1 cellular context compared by ENCODE assay signal in the genomic region with DNA sequence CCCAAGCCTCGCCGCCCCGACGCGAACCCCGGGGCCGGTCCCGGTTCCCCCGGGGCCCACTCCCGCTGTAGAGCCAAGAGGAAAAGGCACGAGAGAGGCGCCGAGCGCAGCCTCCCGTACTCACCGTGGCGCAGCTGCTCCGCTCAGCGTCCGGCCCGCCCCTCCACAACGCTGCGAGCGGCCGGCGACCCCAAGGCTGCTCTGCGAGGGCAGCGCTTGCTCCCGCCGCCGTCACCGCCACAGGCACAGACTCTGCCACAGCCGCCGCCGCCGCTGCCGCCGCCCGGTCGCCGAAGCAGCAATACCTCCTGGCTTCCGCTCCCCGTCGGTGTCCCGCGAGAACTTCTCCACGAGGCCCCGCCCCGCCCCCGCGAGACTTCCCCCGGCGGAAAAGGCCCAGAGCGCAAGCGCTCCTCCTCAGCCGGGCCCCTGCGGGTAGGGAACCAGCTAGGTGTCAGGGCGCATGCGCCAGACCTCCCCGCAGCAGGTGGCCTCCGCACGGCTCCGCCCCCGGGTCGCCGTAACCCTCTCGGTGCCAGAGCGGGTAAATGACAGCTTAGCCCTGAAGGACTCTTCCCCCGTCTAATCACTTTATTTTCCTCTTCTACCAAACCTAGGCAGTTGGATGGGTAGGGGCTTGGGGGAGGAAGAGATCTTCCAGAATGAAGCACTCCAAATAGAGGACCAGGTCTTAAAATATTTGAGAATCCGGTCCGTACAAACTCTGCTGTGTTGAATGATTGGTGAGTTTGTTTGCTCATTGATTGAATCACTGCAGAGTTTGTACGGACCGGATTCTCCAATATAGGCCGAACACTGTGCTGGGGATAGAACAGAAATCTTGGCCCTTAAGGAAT.
TF ChIP-seq lines count a peak whose summit lies in the region.

Gene GRB2, minus strand, starts transcription at position 314 of the 857 bp plus-strand sequence. CDS start 12,050 bp downstream, outside the sequence.

TF ChIP-seq in HepG2, 621 proteins besides CTCF, POLR2A, EP300 and RAD21 (continued from another document and continues in another):
- TF ChIP-seq, protein P1, sequence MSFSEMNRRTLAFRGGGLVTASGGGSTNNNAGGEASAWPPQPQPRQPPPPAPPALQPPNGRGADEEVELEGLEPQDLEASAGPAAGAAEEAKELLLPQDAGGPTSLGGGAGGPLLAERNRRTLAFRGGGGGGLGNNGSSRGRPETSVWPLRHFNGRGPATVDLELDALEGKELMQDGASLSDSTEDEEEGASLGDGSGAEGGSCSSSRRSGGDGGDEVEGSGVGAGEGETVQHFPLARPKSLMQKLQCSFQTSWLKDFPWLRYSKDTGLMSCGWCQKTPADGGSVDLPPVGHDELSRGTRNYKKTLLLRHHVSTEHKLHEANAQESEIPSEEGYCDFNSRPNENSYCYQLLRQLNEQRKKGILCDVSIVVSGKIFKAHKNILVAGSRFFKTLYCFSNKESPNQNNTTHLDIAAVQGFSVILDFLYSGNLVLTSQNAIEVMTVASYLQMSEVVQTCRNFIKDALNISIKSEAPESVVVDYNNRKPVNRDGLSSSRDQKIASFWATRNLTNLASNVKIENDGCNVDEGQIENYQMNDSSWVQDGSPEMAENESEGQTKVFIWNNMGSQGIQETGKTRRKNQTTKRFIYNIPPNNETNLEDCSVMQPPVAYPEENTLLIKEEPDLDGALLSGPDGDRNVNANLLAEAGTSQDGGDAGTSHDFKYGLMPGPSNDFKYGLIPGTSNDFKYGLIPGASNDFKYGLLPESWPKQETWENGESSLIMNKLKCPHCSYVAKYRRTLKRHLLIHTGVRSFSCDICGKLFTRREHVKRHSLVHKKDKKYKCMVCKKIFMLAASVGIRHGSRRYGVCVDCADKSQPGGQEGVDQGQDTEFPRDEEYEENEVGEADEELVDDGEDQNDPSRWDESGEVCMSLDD (CRISPR knock-in tag; IDR thresholded peaks at IDR 0.05; ENCODE audit: borderline replicate concordance): no peak
- peak; percentile 96 for TF ChIP-seq SP4 (CRISPR knock-in tag; IDR thresholded peaks at IDR 0.05)
- TF ChIP-seq SP2 (CRISPR knock-in tag; IDR thresholded peaks at IDR 0.05): peak; percentile 16; the same call in 1 of the 2 replicates
- peak; percentile 11; the same call in 1 of the 2 replicates for TF ChIP-seq KLF11 (CRISPR knock-in tag; IDR thresholded peaks at IDR 0.05)
- no peak for TF ChIP-seq ZNF354B (CRISPR knock-in tag; IDR thresholded peaks at IDR 0.05)
- no peak for TF ChIP-seq KDM4B (CRISPR knock-in tag; IDR thresholded peaks at IDR 0.05)
- TF ChIP-seq CREB3 (CRISPR knock-in tag; IDR thresholded peaks at IDR 0.05): no peak; the same call in 1 of the 2 replicates
- 0 out of 2 replicates have a peak, but pooled peaks have one; percentile 48 for TF ChIP-seq PCBP1 (IDR thresholded peaks at IDR 0.05; ENCODE audit: borderline replicate concordance, low read depth, low read length)
- TF ChIP-seq, protein P2, sequence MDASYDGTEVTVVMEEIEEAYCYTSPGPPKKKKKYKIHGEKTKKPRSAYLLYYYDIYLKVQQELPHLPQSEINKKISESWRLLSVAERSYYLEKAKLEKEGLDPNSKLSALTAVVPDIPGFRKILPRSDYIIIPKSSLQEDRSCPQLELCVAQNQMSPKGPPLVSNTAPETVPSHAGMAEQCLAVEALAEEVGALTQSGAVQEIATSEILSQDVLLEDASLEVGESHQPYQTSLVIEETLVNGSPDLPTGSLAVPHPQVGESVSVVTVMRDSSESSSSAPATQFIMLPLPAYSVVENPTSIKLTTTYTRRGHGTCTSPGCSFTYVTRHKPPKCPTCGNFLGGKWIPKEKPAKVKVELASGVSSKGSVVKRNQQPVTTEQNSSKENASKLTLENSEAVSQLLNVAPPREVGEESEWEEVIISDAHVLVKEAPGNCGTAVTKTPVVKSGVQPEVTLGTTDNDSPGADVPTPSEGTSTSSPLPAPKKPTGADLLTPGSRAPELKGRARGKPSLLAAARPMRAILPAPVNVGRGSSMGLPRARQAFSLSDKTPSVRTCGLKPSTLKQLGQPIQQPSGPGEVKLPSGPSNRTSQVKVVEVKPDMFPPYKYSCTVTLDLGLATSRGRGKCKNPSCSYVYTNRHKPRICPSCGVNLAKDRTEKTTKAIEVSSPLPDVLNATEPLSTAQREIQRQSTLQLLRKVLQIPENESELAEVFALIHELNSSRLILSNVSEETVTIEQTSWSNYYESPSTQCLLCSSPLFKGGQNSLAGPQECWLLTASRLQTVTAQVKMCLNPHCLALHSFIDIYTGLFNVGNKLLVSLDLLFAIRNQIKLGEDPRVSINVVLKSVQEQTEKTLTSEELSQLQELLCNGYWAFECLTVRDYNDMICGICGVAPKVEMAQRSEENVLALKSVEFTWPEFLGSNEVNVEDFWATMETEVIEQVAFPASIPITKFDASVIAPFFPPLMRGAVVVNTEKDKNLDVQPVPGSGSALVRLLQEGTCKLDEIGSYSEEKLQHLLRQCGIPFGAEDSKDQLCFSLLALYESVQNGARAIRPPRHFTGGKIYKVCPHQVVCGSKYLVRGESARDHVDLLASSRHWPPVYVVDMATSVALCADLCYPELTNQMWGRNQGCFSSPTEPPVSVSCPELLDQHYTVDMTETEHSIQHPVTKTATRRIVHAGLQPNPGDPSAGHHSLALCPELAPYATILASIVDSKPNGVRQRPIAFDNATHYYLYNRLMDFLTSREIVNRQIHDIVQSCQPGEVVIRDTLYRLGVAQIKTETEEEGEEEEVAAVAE (CRISPR knock-in tag; IDR thresholded peaks at IDR 0.05; ENCODE audit: borderline replicate concordance): no peak
- peak; percentile 27 for TF ChIP-seq CBX1 (IDR thresholded peaks at IDR 0.05; ENCODE audit: low read depth)
- TF ChIP-seq RNF2 (conservative IDR thresholded peaks at IDR 0.05; ENCODE audit: low read depth): no peak
- TF ChIP-seq ZFY (CRISPR knock-in tag; IDR thresholded peaks at IDR 0.05): peak; percentile 80
- no peak for TF ChIP-seq PLSCR1 (CRISPR knock-in tag; IDR thresholded peaks at IDR 0.05; ENCODE audit: borderline replicate concordance)
- peak; percentile 88 for TF ChIP-seq ZNF883 (CRISPR knock-in tag; IDR thresholded peaks at IDR 0.05; ENCODE audit: not compliant biosample characterization)
- no peak for TF ChIP-seq ZNF20 (CRISPR knock-in tag; IDR thresholded peaks at IDR 0.05)
- no peak for TF ChIP-seq ZNF101 (CRISPR knock-in tag; IDR thresholded peaks at IDR 0.05; ENCODE audit: borderline replicate concordance, low read depth)
- 0 out of 2 replicates have a peak, but pooled peaks have one; percentile 8 for TF ChIP-seq TEAD2 (CRISPR knock-in tag; IDR thresholded peaks at IDR 0.05)
- TF ChIP-seq GMEB1 (CRISPR knock-in tag; IDR thresholded peaks at IDR 0.05; ENCODE audit: borderline replicate concordance): peak; percentile 66; the same call in 1 of the 2 replicates
- TF ChIP-seq ZBTB7A (CRISPR knock-in tag; IDR thresholded peaks at IDR 0.05): no peak
- no peak for TF ChIP-seq EHMT2 (IDR thresholded peaks at IDR 0.05; ENCODE audit: borderline replicate concordance, low read depth, low read length)
- TF ChIP-seq, protein P3, sequence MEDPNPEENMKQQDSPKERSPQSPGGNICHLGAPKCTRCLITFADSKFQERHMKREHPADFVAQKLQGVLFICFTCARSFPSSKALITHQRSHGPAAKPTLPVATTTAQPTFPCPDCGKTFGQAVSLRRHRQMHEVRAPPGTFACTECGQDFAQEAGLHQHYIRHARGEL (CRISPR knock-in tag; IDR thresholded peaks at IDR 0.05): no peak
- no peak for TF ChIP-seq CENPX (CRISPR knock-in tag; IDR thresholded peaks at IDR 0.05)
- peak; percentile 44 for TF ChIP-seq ZNF770 (CRISPR knock-in tag; IDR thresholded peaks at IDR 0.05)
- TF ChIP-seq ZNF136 (CRISPR knock-in tag; IDR thresholded peaks at IDR 0.05; ENCODE audit: low read depth): no peak; the same call in 1 of the 2 replicates
- no peak for TF ChIP-seq CSRNP1 (CRISPR knock-in tag; IDR thresholded peaks at IDR 0.05)
- TF ChIP-seq ZNF563 (CRISPR knock-in tag; IDR thresholded peaks at IDR 0.05): 0 out of 2 replicates have a peak, but pooled peaks have one; percentile 25
- TF ChIP-seq MTF2 (CRISPR knock-in tag; IDR thresholded peaks at IDR 0.05; ENCODE audit: borderline replicate concordance): no peak
- TF ChIP-seq, protein P4, sequence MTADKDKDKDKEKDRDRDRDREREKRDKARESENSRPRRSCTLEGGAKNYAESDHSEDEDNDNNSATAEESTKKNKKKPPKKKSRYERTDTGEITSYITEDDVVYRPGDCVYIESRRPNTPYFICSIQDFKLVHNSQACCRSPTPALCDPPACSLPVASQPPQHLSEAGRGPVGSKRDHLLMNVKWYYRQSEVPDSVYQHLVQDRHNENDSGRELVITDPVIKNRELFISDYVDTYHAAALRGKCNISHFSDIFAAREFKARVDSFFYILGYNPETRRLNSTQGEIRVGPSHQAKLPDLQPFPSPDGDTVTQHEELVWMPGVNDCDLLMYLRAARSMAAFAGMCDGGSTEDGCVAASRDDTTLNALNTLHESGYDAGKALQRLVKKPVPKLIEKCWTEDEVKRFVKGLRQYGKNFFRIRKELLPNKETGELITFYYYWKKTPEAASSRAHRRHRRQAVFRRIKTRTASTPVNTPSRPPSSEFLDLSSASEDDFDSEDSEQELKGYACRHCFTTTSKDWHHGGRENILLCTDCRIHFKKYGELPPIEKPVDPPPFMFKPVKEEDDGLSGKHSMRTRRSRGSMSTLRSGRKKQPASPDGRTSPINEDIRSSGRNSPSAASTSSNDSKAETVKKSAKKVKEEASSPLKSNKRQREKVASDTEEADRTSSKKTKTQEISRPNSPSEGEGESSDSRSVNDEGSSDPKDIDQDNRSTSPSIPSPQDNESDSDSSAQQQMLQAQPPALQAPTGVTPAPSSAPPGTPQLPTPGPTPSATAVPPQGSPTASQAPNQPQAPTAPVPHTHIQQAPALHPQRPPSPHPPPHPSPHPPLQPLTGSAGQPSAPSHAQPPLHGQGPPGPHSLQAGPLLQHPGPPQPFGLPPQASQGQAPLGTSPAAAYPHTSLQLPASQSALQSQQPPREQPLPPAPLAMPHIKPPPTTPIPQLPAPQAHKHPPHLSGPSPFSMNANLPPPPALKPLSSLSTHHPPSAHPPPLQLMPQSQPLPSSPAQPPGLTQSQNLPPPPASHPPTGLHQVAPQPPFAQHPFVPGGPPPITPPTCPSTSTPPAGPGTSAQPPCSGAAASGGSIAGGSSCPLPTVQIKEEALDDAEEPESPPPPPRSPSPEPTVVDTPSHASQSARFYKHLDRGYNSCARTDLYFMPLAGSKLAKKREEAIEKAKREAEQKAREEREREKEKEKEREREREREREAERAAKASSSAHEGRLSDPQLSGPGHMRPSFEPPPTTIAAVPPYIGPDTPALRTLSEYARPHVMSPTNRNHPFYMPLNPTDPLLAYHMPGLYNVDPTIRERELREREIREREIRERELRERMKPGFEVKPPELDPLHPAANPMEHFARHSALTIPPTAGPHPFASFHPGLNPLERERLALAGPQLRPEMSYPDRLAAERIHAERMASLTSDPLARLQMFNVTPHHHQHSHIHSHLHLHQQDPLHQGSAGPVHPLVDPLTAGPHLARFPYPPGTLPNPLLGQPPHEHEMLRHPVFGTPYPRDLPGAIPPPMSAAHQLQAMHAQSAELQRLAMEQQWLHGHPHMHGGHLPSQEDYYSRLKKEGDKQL (CRISPR knock-in tag; IDR thresholded peaks at IDR 0.05; ENCODE audit: low read depth): 0 out of 2 replicates have a peak, but pooled peaks have one; percentile 13
- no peak for TF ChIP-seq LCORL (IDR thresholded peaks at IDR 0.05)
- peak; percentile 86 for TF ChIP-seq LCORL (CRISPR knock-in tag; IDR thresholded peaks at IDR 0.05)
- TF ChIP-seq PRMT3 (CRISPR knock-in tag; IDR thresholded peaks at IDR 0.05; ENCODE audit: borderline replicate concordance, low read depth): no peak
- TF ChIP-seq HMG20B (CRISPR knock-in tag; conservative IDR thresholded peaks at IDR 0.05): peak; percentile 96
